21 cellular contexts compared by ENCODE assay signal in the genomic region with DNA sequence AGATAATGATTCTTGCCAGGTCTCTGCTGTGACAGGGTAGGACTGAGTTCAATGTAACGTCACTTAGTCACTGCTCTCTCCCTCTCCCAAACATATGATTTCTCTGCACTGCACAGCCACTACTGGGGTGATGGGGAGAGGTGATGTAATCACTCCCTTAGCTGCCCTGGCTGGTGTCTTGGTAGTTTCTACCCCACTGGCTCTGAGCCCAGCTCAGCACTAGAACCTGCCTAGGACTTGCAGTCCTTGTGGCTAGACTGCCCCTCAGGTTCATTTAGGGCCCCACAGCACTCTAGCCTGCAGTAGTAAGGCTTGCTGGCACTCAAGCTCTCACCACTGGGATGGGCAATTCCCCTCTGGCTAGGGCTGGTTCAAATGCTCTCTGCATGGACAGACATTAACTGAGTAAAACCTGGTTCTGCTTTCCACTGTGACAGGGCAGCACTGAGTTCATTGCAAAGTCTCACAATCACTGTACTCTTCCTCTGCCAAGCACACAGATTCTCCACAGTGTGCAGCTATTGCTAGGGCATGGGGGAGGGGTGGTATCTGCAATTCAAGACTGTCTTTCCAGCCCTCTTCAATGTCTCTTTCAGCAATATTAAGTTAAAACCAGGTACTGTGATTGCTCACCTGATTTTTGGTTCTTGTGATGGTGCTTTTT.
"Had no signal": no experiment of that assay in that cellular context is flagged by ENCODE, and none has a peak within 500 bp of the region (broad histone marks: within the 10 kb centered on the region; RNA-seq: fewer than 3 reads in every experiment).

No MANE protein-coding gene starts in this region.

- H2AFZ ChIP-seq: parathyroid adenoma had no signal

- DNase-seq: activated CD4-positive, alpha-beta T cell treated with anti-CD3 and anti-CD28 coated beads, Interleukin-2, amount 50 U/mL, for 4 hours; activated CD4-positive, CD25-positive, alpha-beta regulatory T cell treated with anti-CD3 and anti-CD28 coated beads, Interleukin-2, amount 50 U/mL, for 72 hours; activated naive CD4-positive, alpha-beta T cell treated with Interleukin-2 at 50 U/mL for 16 hours; activated naive CD8-positive, alpha-beta T cell treated with anti-CD3 and anti-CD28 coated beads, Interleukin-2, amount 50 U/mL, for 24 hours; aorta; dorsolateral prefrontal cortex; endodermal cell; erythroblast; islet precursor cell; left ventricle myocardium superior; mesendoderm; natural killer cell; retina; stimulated activated naive CD8-positive, alpha-beta T cell treated with anti-CD3 and anti-CD28 coated beads, Interleukin-15, Interleukin-2, amounts not matched to agents 100 U/mL and 50 U/mL, for 24 hours; T1000 had no signal

- H3K4me2 ChIP-seq: smooth muscle cell had no signal

- ATAC-seq: activated naive CD8-positive, alpha-beta T cell treated with anti-CD3 and anti-CD28 coated beads, Interleukin-2, amount 50 U/mL, for 24 hours; activated T-helper 17 cell treated with anti-CD3 and anti-CD28 coated beads, Interleukin-2, amount 50 U/mL, for 72 hours; gastroesophageal sphincter; left ventricle myocardium superior; natural killer cell; stimulated activated naive CD8-positive, alpha-beta T cell treated with anti-CD3 and anti-CD28 coated beads, Interleukin-15, Interleukin-2, amounts not matched to agents 100 U/mL and 50 U/mL, for 24 hours had no signal

- H3K9ac ChIP-seq: parathyroid adenoma had no signal

- H3K27ac ChIP-seq: cardiac muscle cell, dorsolateral prefrontal cortex, gastroesophageal sphincter, neutrophil, parathyroid adenoma had no signal

- H3K4me3 ChIP-seq: cardiac muscle cell, dorsolateral prefrontal cortex, gastroesophageal sphincter, smooth muscle cell had no signal

- H3K27me3 ChIP-seq: cardiac muscle cell, dorsolateral prefrontal cortex, gastroesophageal sphincter, neutrophil had no signal

- H3K79me2 ChIP-seq: parathyroid adenoma had no signal

- H3K9me3 ChIP-seq: gastroesophageal sphincter, neutrophil had no signal

- H3K36me3 ChIP-seq: cardiac muscle cell, gastroesophageal sphincter, neutrophil had no signal

- H3K4me1 ChIP-seq: gastroesophageal sphincter, parathyroid adenoma had no signal
